In the genomic region with DNA sequence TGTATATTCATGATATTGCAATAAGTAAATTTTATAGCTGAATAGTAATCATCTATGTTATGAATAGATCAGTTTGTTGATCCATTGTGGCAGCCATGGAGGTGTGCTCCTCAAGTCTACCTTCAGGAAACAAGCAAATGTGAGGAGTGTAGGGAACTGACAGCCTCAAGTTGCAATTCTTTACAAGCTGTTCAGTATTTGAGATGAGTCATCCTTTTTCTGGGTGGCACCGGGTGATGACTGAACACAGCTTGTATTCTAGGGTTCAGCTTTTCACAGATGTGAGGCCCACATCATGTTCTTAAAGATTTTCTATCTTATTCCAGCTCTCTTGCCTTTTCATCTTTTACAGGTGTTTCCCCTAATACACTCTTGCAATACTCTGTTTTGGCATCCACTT, we compare ENCODE assay signal across 22 cellular contexts.
A peak's percentile ranks its signal among the peaks of the same experiment; 100 is the strongest.
DNase-seq lines count a peak whose midpoint lies in the region; ATAC-seq and TF ChIP-seq lines count a peak whose summit lies in the region.
"Had no signal": no experiment of that assay in that cellular context is flagged by ENCODE, and none has a peak within 500 bp of the region (broad histone marks: within the 10 kb centered on the region; RNA-seq: fewer than 3 reads in every experiment).

No MANE protein-coding gene starts in this region.

- peaks cover 26% of the 10 kb centered on the region for H3K4me1 ChIP-seq in KMS-11 (ENCODE audit: low read depth, poor library complexity, severe bottlenecking)
- H3K4me1 ChIP-seq in uterus, result no peaks in the 10 kb centered on the region
- H3K4me1 ChIP-seq: esophagus squamous epithelium, heart right ventricle had no signal

- H3K27me3 ChIP-seq in KMS-11 (ENCODE audit: insufficient read depth, low read depth) (no peaks in the 10 kb centered on the region), uterus (no peaks in the 10 kb centered on the region)
- H3K27me3 ChIP-seq: esophagus squamous epithelium, heart right ventricle had no signal

- in situ Hi-C loops in GM13976 (cut with MboI; ENCODE audit: low sequenced_read_pairs, unreplicated experiment), result no loop called here

- H3K27ac ChIP-seq in KMS-11 (peak overlapping the region; percentile 77), uterus (no peak overlapping the region)
- H3K27ac ChIP-seq: esophagus squamous epithelium, heart right ventricle had no signal

- H2AFZ ChIP-seq in KMS-11 (ENCODE audit: low read depth), result peak overlapping the region; percentile 42; the same call in 1 of the 2 replicates

- peak; percentile 2 for DNase-seq in DMS53 treated with DMSO at 0.1 percent for 48 hours (lab: John Stamatoyannopoulos, UW; ENCODE audit: unreplicated experiment)
- DNase-seq in amniotic epithelial cell (ENCODE audit: low read depth), result peak; percentile 51
- peak; percentile 2 to 50 for DNase-seq in foreskin fibroblast
- no peak for DNase-seq in GM13976 (ENCODE audit: low spot score)
- DNase-seq in uterus, result no peak
- DNase-seq: activated CD4-positive, alpha-beta T cell treated with anti-CD3 and anti-CD28 coated beads, Interleukin-2, amount 50 U/mL, for 1 hour; activated CD8-positive, alpha-beta memory T cell treated with anti-CD3 and anti-CD28 coated beads, Interleukin-2, amount 50 U/mL, for 48 hours; activated effector memory CD4-positive, alpha-beta T cell treated with Interleukin-2 at 50 U/mL for 16 hours; activated naive CD8-positive, alpha-beta T cell treated with anti-CD3 and anti-CD28 coated beads, Interleukin-2, amount 50 U/mL, for 24 hours; esophagus squamous epithelium; H7; heart right ventricle; NCI-H1694 treated with DMSO at 0.1 percent for 48 hours; NCI-H510A treated with DMSO at 0.1 percent for 48 hours; occipital lobe; retina; SIG-M5; stimulated activated CD4-positive, alpha-beta T cell treated with anti-CD3 and anti-CD28 coated beads, Interleukin-12 subunit alpha, Interleukin-12 subunit beta, amount 100 ng/mL, for 4 hours had no signal

- ATAC-seq in HG03039 (IDR thresholded peaks at IDR 0.05; ENCODE audit: unreplicated experiment) (no peak), GM21786 (IDR thresholded peaks at IDR 0.05; ENCODE audit: unreplicated experiment) (no peak)
- ATAC-seq: activated naive CD8-positive, alpha-beta T cell treated with anti-CD3 and anti-CD28 coated beads, Interleukin-2, amount 50 U/mL, for 24 hours; heart right ventricle had no signal

- H3K4me2 ChIP-seq in KMS-11, result peak overlapping the region; percentile 65

- peak overlapping the region; percentile 7; the same call in 1 of the 2 replicates for H3K9ac ChIP-seq in KMS-11

- H3K9me3 ChIP-seq in uterus, result no peaks in the 10 kb centered on the region

- H3K36me3 ChIP-seq in KMS-11 (ENCODE audit: insufficient read depth), result no peaks in the 10 kb centered on the region
- H3K36me3 ChIP-seq in uterus, result no peaks in the 10 kb centered on the region
- H3K36me3 ChIP-seq: esophagus squamous epithelium, heart right ventricle had no signal

- H3K4me3 ChIP-seq in KMS-11 (IDR thresholded peaks at IDR 0.05; ENCODE audit: insufficient read depth, low read depth, low read length) (no peak overlapping the region), foreskin fibroblast (ENCODE audit: low read depth in 1 of 2, low read length in 2 of 2) (no peak overlapping the region), uterus (no peak overlapping the region)
- H3K4me3 ChIP-seq: esophagus squamous epithelium, heart right ventricle, lung had no signal

- no peaks in the 10 kb centered on the region for H4K20me1 ChIP-seq in KMS-11 (ENCODE audit: insufficient read depth)

- no peaks in the 10 kb centered on the region for H3K79me2 ChIP-seq in KMS-11 (ENCODE audit: insufficient read depth, low read depth)

- TF ChIP-seq CTCF in KMS-11 (conservative IDR thresholded peaks at IDR 0.05; ENCODE audit: low read depth, low read length), result no peak
- TF ChIP-seq CTCF in foreskin fibroblast (IDR thresholded peaks at IDR 0.05; ENCODE audit: low read depth, low read length), result no peak
- TF ChIP-seq CTCF in GM13976 (IDR thresholded peaks at IDR 0.05; ENCODE audit: borderline replicate concordance, control extremely low read depth, extremely low read depth, insufficient read depth, missing control alignments), result no peak
- no peak for TF ChIP-seq CTCF in uterus (IDR thresholded peaks at IDR 0.05)

- intact Hi-C loops in uterus (cut with DNase I; ENCODE audit: low total_unique reads), result no loop called here

- TF ChIP-seq POLR2A in uterus (IDR thresholded peaks at IDR 0.05), result no peak

Comparison
In these comparisons a context has a peak if more than half of its experiments do, and no peak if none do; other contexts are left out.
1. DNase-seq: peak in DMS53 treated with DMSO at 0.1 percent for 48 hours (single experiment), amniotic epithelial cell (single experiment) and foreskin fibroblast (2 of 2); none in GM13976 (single experiment) and uterus (0 of 2).